1 cellular context compared by ENCODE assay signal in the genomic region with DNA sequence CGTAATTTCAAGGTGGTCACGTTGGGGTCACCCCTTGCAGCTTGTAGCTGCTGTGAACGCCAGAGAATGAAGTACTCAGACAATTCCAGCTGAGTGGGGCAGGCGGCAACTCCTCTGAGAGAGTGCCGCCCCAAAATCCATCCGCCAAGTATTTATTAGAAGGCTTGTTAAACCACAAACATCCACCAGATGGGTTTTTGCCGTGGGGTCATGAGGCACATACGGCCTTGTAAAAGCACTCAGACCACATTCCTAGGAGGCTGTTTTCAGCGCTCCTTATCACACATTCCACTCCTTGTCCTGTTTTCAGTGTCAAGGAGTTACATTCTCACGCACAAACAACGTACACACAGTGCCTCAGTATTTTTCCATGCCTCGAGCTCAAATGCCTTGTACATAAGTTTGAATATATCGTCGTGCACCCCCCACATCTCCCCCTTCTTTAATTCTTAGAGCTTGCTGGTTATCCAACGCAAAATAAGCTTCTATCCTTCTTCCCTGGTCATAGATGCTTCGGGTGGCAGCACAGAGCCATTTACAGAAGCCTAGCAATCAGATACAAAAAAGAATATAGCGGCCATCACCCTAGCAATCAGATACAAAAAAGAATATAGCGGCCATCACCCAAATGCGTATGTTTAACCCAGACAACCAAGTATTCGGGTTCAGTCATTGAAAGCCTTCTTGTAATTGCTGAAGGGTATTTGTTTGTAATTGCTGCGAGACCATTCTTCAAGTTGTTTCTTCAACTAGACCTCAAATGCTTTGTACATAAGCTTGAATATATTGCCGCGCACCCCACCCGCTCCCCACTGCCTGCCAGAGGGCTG.
TF ChIP-seq lines count a peak whose summit lies in the region.

No MANE protein-coding gene starts in this region.

TF ChIP-seq in HCT116, 20 proteins besides CTCF, POLR2A, EP300 and RAD21 (continued from another document):
- TF ChIP-seq REST (IDR thresholded peaks at IDR 0.05; ENCODE audit: low read depth) (no peak), POLR2AphosphoS5 (IDR thresholded peaks at IDR 0.05; ENCODE audit: low read depth, low read length) (no peak), TCF7L2 (IDR thresholded peaks at IDR 0.05; ENCODE audit: borderline replicate concordance, extremely low read depth, insufficient read depth, insufficient read length) (peak; percentile 11)
